ENCODE assay signal across 21 cellular contexts in genomic region chrX:134148293-134148692, GRCh38.
A peak's percentile ranks its signal among the peaks of the same experiment; 100 is the strongest.
DNase-seq lines count a peak whose midpoint lies in the region; ATAC-seq and TF ChIP-seq lines count a peak whose summit lies in the region.
"Had no signal": no experiment of that assay in that cellular context is flagged by ENCODE, and none has a peak within 500 bp of the region (broad histone marks: within the 10 kb centered on the region; RNA-seq: fewer than 3 reads in every experiment).

No MANE protein-coding gene starts in this region.

- H3K4ac ChIP-seq in neuronal stem cell (ENCODE audit: low read length), result no peak overlapping the region

- H2AK5ac ChIP-seq in neuronal stem cell (ENCODE audit: low read depth, low read length), result no peak overlapping the region

- no peak overlapping the region for H3K4me3 ChIP-seq in BLaER1
- no peak overlapping the region for H3K4me3 ChIP-seq in MM.1S (ENCODE audit: low read length)
- peak overlapping the region; percentile 62 for H3K4me3 ChIP-seq in coronary artery
- H3K4me3 ChIP-seq in neuronal stem cell (ENCODE audit: low read length in 2 of 2), result no peak overlapping the region
- H3K4me3 ChIP-seq: prostate gland, upper lobe of right lung had no signal

- no peaks in the 10 kb centered on the region for H3K36me3 ChIP-seq in BLaER1
- no peaks in the 10 kb centered on the region for H3K36me3 ChIP-seq in MM.1S (replicated peaks; ENCODE audit: insufficient read depth, low read length)
- H3K36me3 ChIP-seq in neuronal stem cell (replicated peaks in 1 of 2; ENCODE audit: control insufficient read depth in 2 of 2, insufficient read depth in 2 of 2, low read length in 2 of 2), result no peaks in the 10 kb centered on the region
- H3K36me3 ChIP-seq: prostate gland, upper lobe of right lung had no signal

- H3K27me3 ChIP-seq in BLaER1 (peaks cover 73% of the 10 kb centered on the region), MM.1S (replicated peaks; ENCODE audit: insufficient read depth, low read length) (no peaks in the 10 kb centered on the region), neuronal stem cell (ENCODE audit: control insufficient read depth in 3 of 3, insufficient read depth in 3 of 3, low read depth in 1 of 3, low read length in 3 of 3) (peaks cover 0 to 17% (median 0%) of the 10 kb centered on the region in 3 experiments)
- H3K27me3 ChIP-seq: upper lobe of right lung had no signal

- no peaks in the 10 kb centered on the region for H3F3A ChIP-seq in MM.1S (ENCODE audit: insufficient read depth, low read length)

- H3K14ac ChIP-seq in neuronal stem cell (ENCODE audit: low read length), result no peak overlapping the region

- H3K4me1 ChIP-seq in BLaER1, result no peaks in the 10 kb centered on the region
- H3K4me1 ChIP-seq in MM.1S (ENCODE audit: low read length), result no peaks in the 10 kb centered on the region
- peaks cover 3 to 4% of the 10 kb centered on the region in 2 donors for H3K4me1 ChIP-seq in neuronal stem cell (ENCODE audit: control insufficient read depth in 2 of 2, insufficient read depth in 1 of 2, low read depth in 1 of 2, low read length in 2 of 2)
- H3K4me1 ChIP-seq: prostate gland, upper lobe of right lung had no signal

- H3K79me1 ChIP-seq in neuronal stem cell (ENCODE audit: low read depth, low read length), result no peaks in the 10 kb centered on the region

- H3K79me2 ChIP-seq in MM.1S (ENCODE audit: low read length), result no peaks in the 10 kb centered on the region

- no peak overlapping the region for H2BK5ac ChIP-seq in neuronal stem cell (ENCODE audit: low read length)

- no peak overlapping the region for H3K27ac ChIP-seq in BLaER1
- H3K27ac ChIP-seq in MM.1S (ENCODE audit: low read length), result no peak overlapping the region
- no peak overlapping the region for H3K27ac ChIP-seq in coronary artery
- no peak overlapping the region for H3K27ac ChIP-seq in neuronal stem cell (replicated peaks; ENCODE audit: low read length)
- H3K27ac ChIP-seq: prostate gland, upper lobe of right lung had no signal

- ATAC-seq in GM21447 (IDR thresholded peaks at IDR 0.05; ENCODE audit: unreplicated experiment), result no peak
- no peak for ATAC-seq in GM19351 (IDR thresholded peaks at IDR 0.05; ENCODE audit: unreplicated experiment)
- ATAC-seq: left colon, upper lobe of right lung had no signal

- H2AFZ ChIP-seq in MM.1S (ENCODE audit: low read length), result 0 out of 2 replicates have a peak overlapping the region, but pooled peaks have one; percentile 48
- H2AFZ ChIP-seq in neuronal stem cell (ENCODE audit: low read length), result peak overlapping the region; percentile 16

- H2BK15ac ChIP-seq in neuronal stem cell (ENCODE audit: low read length), result no peak overlapping the region

- H4K20me1 ChIP-seq in BLaER1 (no peaks in the 10 kb centered on the region), MM.1S (ENCODE audit: insufficient read depth, low read length) (no peaks in the 10 kb centered on the region)

- no peaks in the 10 kb centered on the region for H3K9me2 ChIP-seq in MM.1S (replicated peaks; ENCODE audit: insufficient read depth, low read length)

- H2BK120ac ChIP-seq in neuronal stem cell (ENCODE audit: low read depth, low read length), result no peak overlapping the region

- H4K8ac ChIP-seq in neuronal stem cell (ENCODE audit: low read depth, low read length), result no peak overlapping the region

- H3K4me2 ChIP-seq in BLaER1 (peak overlapping the region; percentile 20; the same call in 1 of the 2 replicates), MM.1S (ENCODE audit: low read depth, low read length) (peak overlapping the region; percentile 24; the same call in 1 of the 2 replicates), neuronal stem cell (ENCODE audit: insufficient read depth, low read length, poor library complexity, severe bottlenecking) (no peak overlapping the region)

- no peak overlapping the region for H2BK12ac ChIP-seq in neuronal stem cell (ENCODE audit: low read length)

- H4K91ac ChIP-seq in neuronal stem cell (ENCODE audit: low read depth, low read length, poor library complexity), result no peak overlapping the region

- H3K9ac ChIP-seq in BLaER1, result no peak overlapping the region
- no peak overlapping the region for H3K9ac ChIP-seq in MM.1S (ENCODE audit: low read length)
- no peak overlapping the region for H3K9ac ChIP-seq in neuronal stem cell (ENCODE audit: low read depth, low read length, poor library complexity)

- TF ChIP-seq CTCF in MM.1S (IDR thresholded peaks at IDR 0.05; ENCODE audit: low read length), result no peak
- TF ChIP-seq CTCF in coronary artery (IDR thresholded peaks at IDR 0.05), result no peak

- no peak for DNase-seq in MM.1S
- DNase-seq in coronary artery (ENCODE audit: low spot score), result no peak
- no peak for DNase-seq in neuronal stem cell (ENCODE audit: low spot score)
- no peak for DNase-seq in GOT3 (lab: John Stamatoyannopoulos, UW)
- no peak for DNase-seq in globus pallidus (ENCODE audit: low spot score)
- DNase-seq: activated CD4-positive, alpha-beta T cell treated with anti-CD3 and anti-CD28 coated beads, Interleukin-2, amount 10 ng/mL, durations not matched to agents 7 days and 5 days; activated effector memory CD4-positive, alpha-beta T cell treated with Interleukin-2 at 50 U/mL for 16 hours; caudate nucleus; CD8-positive, alpha-beta memory T cell; DMS79 treated with DMSO at 0.1 percent for 48 hours; H7; KBM-7; left colon; NCI-H1105; small intestine; stimulated activated CD4-positive, alpha-beta T cell treated with anti-CD3 and anti-CD28 coated beads, Interleukin-4, amount 100 ng/mL, for 24 hours; upper lobe of right lung had no signal

- H3K23ac ChIP-seq in neuronal stem cell (ENCODE audit: low read depth, low read length, poor library complexity), result no peak overlapping the region

- no CpG with 5 or more reads among the region's 8 CpGs for WGBS in neuronal stem cell (ENCODE audit: extremely low coverage in 2 of 2, insufficient read length in 2 of 2, insufficient replicate concordance in 1 of 2), 2 donors

- H3K18ac ChIP-seq in neuronal stem cell (ENCODE audit: low read length), result no peak overlapping the region

- H3K9me3 ChIP-seq in BLaER1 (no peaks in the 10 kb centered on the region), MM.1S (replicated peaks; ENCODE audit: insufficient read depth, low read length) (no peaks in the 10 kb centered on the region), neuronal stem cell (replicated peaks in 1 of 2; ENCODE audit: control insufficient read depth in 2 of 2, insufficient read depth in 1 of 2, low read depth in 1 of 2, low read length in 2 of 2) (no peaks in the 10 kb centered on the region)
- H3K9me3 ChIP-seq: prostate gland, upper lobe of right lung had no signal
